In genomic region chr10:101969496-101969895, GRCh38 we compare ENCODE assay signal across 20 cellular contexts.
DNase-seq lines count a peak whose midpoint lies in the region; ATAC-seq and TF ChIP-seq lines count a peak whose summit lies in the region.
"Had no signal": no experiment of that assay in that cellular context is flagged by ENCODE, and none has a peak within 500 bp of the region (broad histone marks: within the 10 kb centered on the region; RNA-seq: fewer than 3 reads in every experiment).

No MANE protein-coding gene starts in this region.

- H3K36me3 ChIP-seq in neutrophil, result peaks cover 9% of the 10 kb centered on the region
- H3K36me3 ChIP-seq: ovary had no signal

- no peak for DNase-seq in activated naive CD4-positive, alpha-beta T cell treated with anti-CD3 and anti-CD28 coated beads, Interleukin-2, amount 10 ng/mL, durations not matched to agents 7 days and 5 days
- DNase-seq in activated naive CD4-positive, alpha-beta T cell treated with anti-CD3 and anti-CD28 coated beads, Interleukin-2, amount 50 U/mL, for 16 hours, result no peak
- DNase-seq in activated CD4-positive, alpha-beta memory T cell treated with anti-CD3 and anti-CD28 coated beads, Interleukin-2, amount 10 ng/mL, durations not matched to agents 7 days and 5 days, result no peak
- DNase-seq in stimulated activated CD4-positive, alpha-beta T cell treated with anti-CD3 and anti-CD28 coated beads, Interleukin-15, amount 100 ng/mL, for 24 hours, result no peak
- DNase-seq: activated effector memory CD4-positive, alpha-beta T cell treated with anti-CD3 and anti-CD28 coated beads, Interleukin-2, amount 50 U/mL, for 16 hours; Caco-2; GDM1; KG1; kidney; NCI-H1105 treated with DMSO at 0.1 percent for 48 hours; ovary; SHP77 treated with DMSO at 0.1 percent for 48 hours; stimulated activated naive CD4-positive, alpha-beta T cell treated with Interleukin-2 at 50 U/mL for 16 hours; T-helper 9 cell; upper lobe of right lung had no signal

- no peaks in the 10 kb centered on the region for H3K27me3 ChIP-seq in neutrophil
- H3K27me3 ChIP-seq: ovary, upper lobe of right lung had no signal

- peak; percentile 10 for ATAC-seq in GM19372 (IDR thresholded peaks at IDR 0.05; ENCODE audit: low read depth, unreplicated experiment)
- ATAC-seq in HG03520 (IDR thresholded peaks at IDR 0.05; ENCODE audit: unreplicated experiment), result no peak
- ATAC-seq in GM21576 (IDR thresholded peaks at IDR 0.05; ENCODE audit: unreplicated experiment), result no peak

- POLR2A ChIA-PET in activated CD4-positive, alpha-beta memory T cell treated with anti-CD3 and anti-CD28 coated beads, Interleukin-2, amount 10 ng/mL, durations not matched to agents 7 days and 5 days (lab: Charles Lee), result interaction anchor here (1.4 to 1.6 kb wide), 2 partner anchors 12 to 151 kb away, joined by 5 read pairs; partner anchors contain the start of gene OGA

- H3K4me3 ChIP-seq in neutrophil (ENCODE audit: low read depth in 1 of 2, low read length in 1 of 2), result no peak overlapping the region
- H3K4me3 ChIP-seq: ovary, skin epidermis, upper lobe of right lung had no signal

- H3K4me1 ChIP-seq in neutrophil (ENCODE audit: control insufficient read depth in 1 of 2, insufficient read depth in 1 of 2, low read depth in 1 of 2, low read length in 1 of 2), result peaks cover 30 to 31% of the 10 kb centered on the region in 2 experiments
- H3K4me1 ChIP-seq: Caco-2 had no signal

- peaks cover 69% of the 10 kb centered on the region for H3K36me3 Mint-ChIP-seq in activated naive CD4-positive, alpha-beta T cell treated with anti-CD3 and anti-CD28 coated beads, Interleukin-2, amount 10 ng/mL, durations not matched to agents 7 days and 5 days
- H3K36me3 Mint-ChIP-seq in activated CD4-positive, alpha-beta memory T cell treated with anti-CD3 and anti-CD28 coated beads, Interleukin-2, amount 10 ng/mL, durations not matched to agents 7 days and 5 days (ENCODE audit: low read depth), result peaks cover 52% of the 10 kb centered on the region

- peak overlapping the region; percentile 55 for H3K27ac Mint-ChIP-seq in activated naive CD4-positive, alpha-beta T cell treated with anti-CD3 and anti-CD28 coated beads, Interleukin-2, amount 10 ng/mL, durations not matched to agents 7 days and 5 days
- peak overlapping the region; percentile 12 for H3K27ac Mint-ChIP-seq in activated CD4-positive, alpha-beta memory T cell treated with anti-CD3 and anti-CD28 coated beads, Interleukin-2, amount 10 ng/mL, durations not matched to agents 7 days and 5 days

- no peak for TF ChIP-seq CTCF in neutrophil (IDR thresholded peaks at IDR 0.05)

- no peaks in the 10 kb centered on the region for H3K27me3 Mint-ChIP-seq in activated naive CD4-positive, alpha-beta T cell treated with anti-CD3 and anti-CD28 coated beads, Interleukin-2, amount 10 ng/mL, durations not matched to agents 7 days and 5 days
- H3K27me3 Mint-ChIP-seq in activated CD4-positive, alpha-beta memory T cell treated with anti-CD3 and anti-CD28 coated beads, Interleukin-2, amount 10 ng/mL, durations not matched to agents 7 days and 5 days, result no peaks in the 10 kb centered on the region

- no peaks in the 10 kb centered on the region for H3K9me3 ChIP-seq in neutrophil
- H3K9me3 ChIP-seq: Caco-2, ovary, upper lobe of right lung had no signal

- H3K27ac ChIP-seq in neutrophil, result peak overlapping the region; percentile 66
- H3K27ac ChIP-seq: ovary, upper lobe of right lung had no signal

- CTCF ChIA-PET in activated naive CD4-positive, alpha-beta T cell treated with anti-CD3 and anti-CD28 coated beads, Interleukin-2, amount 10 ng/mL, durations not matched to agents 7 days and 5 days (lab: Charles Lee), result interaction anchor here (0.8 to 1.1 kb wide), 3 partner anchors 9 to 129 kb away, joined by 3 read pairs; no protein-coding TSS in a partner anchor
- CTCF ChIA-PET in activated CD4-positive, alpha-beta memory T cell treated with anti-CD3 and anti-CD28 coated beads, Interleukin-2, amount 10 ng/mL, durations not matched to agents 7 days and 5 days (lab: Charles Lee), result interaction anchor here (0.6 to 2.8 kb wide), 3 partner anchors 38 to 129 kb away, joined by 3 to 12 read pairs (median 4); no protein-coding TSS in a partner anchor

- peaks cover 43% of the 10 kb centered on the region for H3K4me1 Mint-ChIP-seq in activated naive CD4-positive, alpha-beta T cell treated with anti-CD3 and anti-CD28 coated beads, Interleukin-2, amount 10 ng/mL, durations not matched to agents 7 days and 5 days
- H3K4me1 Mint-ChIP-seq in activated CD4-positive, alpha-beta memory T cell treated with anti-CD3 and anti-CD28 coated beads, Interleukin-2, amount 10 ng/mL, durations not matched to agents 7 days and 5 days, result peaks cover 31% of the 10 kb centered on the region

- H3K9me3 Mint-ChIP-seq in activated naive CD4-positive, alpha-beta T cell treated with anti-CD3 and anti-CD28 coated beads, Interleukin-2, amount 10 ng/mL, durations not matched to agents 7 days and 5 days, result no peaks in the 10 kb centered on the region
- no peaks in the 10 kb centered on the region for H3K9me3 Mint-ChIP-seq in activated CD4-positive, alpha-beta memory T cell treated with anti-CD3 and anti-CD28 coated beads, Interleukin-2, amount 10 ng/mL, durations not matched to agents 7 days and 5 days

- H3K4me3 Mint-ChIP-seq in activated naive CD4-positive, alpha-beta T cell treated with anti-CD3 and anti-CD28 coated beads, Interleukin-2, amount 10 ng/mL, durations not matched to agents 7 days and 5 days, result no peak overlapping the region
- H3K4me3 Mint-ChIP-seq in activated CD4-positive, alpha-beta memory T cell treated with anti-CD3 and anti-CD28 coated beads, Interleukin-2, amount 10 ng/mL, durations not matched to agents 7 days and 5 days, result no peak overlapping the region
